ENCODE assay signal across 18 cellular contexts in genomic region chr21:45326834-45327457, GRCh38. TPM values are rescaled to one million over a fixed set of nuclear protein-coding genes. Genes with fewer than 3 reads are reported as not detected.
DNase-seq lines count a peak whose midpoint lies in the region; ATAC-seq, FAIRE-seq and TF ChIP-seq lines count a peak whose summit lies in the region.
"Had no signal": no experiment of that assay in that cellular context is flagged by ENCODE, and none has a peak within 500 bp of the region (broad histone marks: within the 10 kb centered on the region; RNA-seq: fewer than 3 reads in every experiment).

No MANE protein-coding gene starts in this region.

- no peak for TF ChIP-seq EP300 in esophagus muscularis mucosa (IDR thresholded peaks at IDR 0.05)

- no peaks in the 10 kb centered on the region for H3K36me3 ChIP-seq in Panc1 (ENCODE audit: control insufficient read depth, insufficient read depth, low read length)
- H3K36me3 ChIP-seq in kidney (ENCODE audit: control insufficient read depth in 1 of 2, insufficient read depth in 2 of 2, low read length in 2 of 2) = no peaks in the 10 kb centered on the region
- no peaks in the 10 kb centered on the region for H3K36me3 ChIP-seq in gastrocnemius medialis
- no peaks in the 10 kb centered on the region for H3K36me3 ChIP-seq in esophagus muscularis mucosa
- H3K36me3 ChIP-seq: brain microvascular endothelial cell, MG63, tibial nerve had no signal

- in situ Hi-C loops in Panc1 (cut with HindIII; ENCODE audit: low pct_unique_long_range_greater_than_20kb, low sequenced_read_pairs) = no loop called here
- in situ Hi-C loops in gastrocnemius medialis (cut with MboI; ENCODE audit: low sequenced_read_pairs in 4 of 4) = no loop called here

- CTCF ChIA-PET in Panc1 (lab: Charles Lee) = no interaction called here

- no peak overlapping the region for H3K9ac ChIP-seq in kidney (ENCODE audit: low read length in 2 of 2)

- POLR2A ChIA-PET in Panc1 (lab: Charles Lee) = no interaction called here

- TF ChIP-seq CTCF in Panc1 (IDR thresholded peaks at IDR 0.05) (no peak), kidney (IDR thresholded peaks at IDR 0.05; ENCODE audit: borderline replicate concordance, extremely low read depth, insufficient read depth) (no peak), gastrocnemius medialis (IDR thresholded peaks at IDR 0.05 in 4 of 5, conservative IDR thresholded peaks at IDR 0.05 in 1 of 5) (no peak), esophagus muscularis mucosa (IDR thresholded peaks at IDR 0.05) (no peak)

- DNase-seq in Right ventricle myocardium superior = peak; percentile 42
- no peak for DNase-seq in cardiac septum (ENCODE audit: low spot score)
- no peak for DNase-seq in Panc1 (ENCODE audit: low read depth, low spot score)
- DNase-seq in kidney = peak; percentile 61
- no peak for DNase-seq in gastrocnemius medialis
- no peak for DNase-seq in esophagus muscularis mucosa (ENCODE audit: extremely low spot score)
- DNase-seq: activated naive CD4-positive, alpha-beta T cell treated with anti-CD3 and anti-CD28 coated beads for 36 hours; activated T-cell treated with anti-CD3 and anti-CD28 coated beads for 4 hours; brain microvascular endothelial cell; foreskin keratinocyte; MG63; NCI-H1694 treated with DMSO at 0.1 percent for 48 hours; stimulated activated naive CD8-positive, alpha-beta T cell treated with anti-CD3 and anti-CD28 coated beads, Interleukin-15, Interleukin-2, amounts not matched to agents 100 U/mL and 50 U/mL, for 24 hours; T-cell had no signal

- TF ChIP-seq POLR2A in gastrocnemius medialis (IDR thresholded peaks at IDR 0.05) = no peak
- TF ChIP-seq POLR2A in esophagus muscularis mucosa (IDR thresholded peaks at IDR 0.05; ENCODE audit: low read depth) = no peak

- H3K27ac ChIP-seq in Panc1 (ENCODE audit: low read length) (peak overlapping the region; percentile 90), kidney (ENCODE audit: low read depth in 2 of 2, low read length in 2 of 2) (no peak overlapping the region), gastrocnemius medialis (no peak overlapping the region), esophagus muscularis mucosa (replicated peaks in 1 of 4) (no peak overlapping the region)
- H3K27ac ChIP-seq: brain microvascular endothelial cell, foreskin keratinocyte had no signal

- 89% methylated on average over 9 of the region's 9 CpGs for WGBS in esophagus muscularis mucosa

- H3K9me3 ChIP-seq in Panc1 (ENCODE audit: control insufficient read depth, insufficient read depth, low read depth, low read length) = no peaks in the 10 kb centered on the region
- no peaks in the 10 kb centered on the region for H3K9me3 ChIP-seq in kidney (ENCODE audit: control insufficient read depth in 1 of 2, low read length in 2 of 2)
- H3K9me3 ChIP-seq in gastrocnemius medialis = no peaks in the 10 kb centered on the region
- H3K9me3 ChIP-seq in esophagus muscularis mucosa = no peaks in the 10 kb centered on the region
- H3K9me3 ChIP-seq: MG63, tibial nerve had no signal

- no peak for ATAC-seq in Right ventricle myocardium superior (ENCODE audit: poor library complexity)
- no peak for ATAC-seq in Panc1
- no peak for ATAC-seq in activated CD4-positive, CD25-positive, alpha-beta regulatory T cell treated with anti-CD3 and anti-CD28 coated beads, Interleukin-2, amount 50 U/mL, for 24 hours
- ATAC-seq in gastrocnemius medialis = no peak
- no peak for ATAC-seq in HG03095 (IDR thresholded peaks at IDR 0.05; ENCODE audit: unreplicated experiment)
- ATAC-seq: foreskin keratinocyte; stimulated activated naive CD8-positive, alpha-beta T cell treated with anti-CD3 and anti-CD28 coated beads, Interleukin-15, Interleukin-2, amounts not matched to agents 100 U/mL and 50 U/mL, for 24 hours; T-cell had no signal

- H3K4me1 ChIP-seq in Panc1 (ENCODE audit: control insufficient read depth, insufficient read depth, low read length) (peaks cover 88% of the 10 kb centered on the region), kidney (ENCODE audit: control insufficient read depth in 1 of 2, insufficient read depth in 1 of 2, low read depth in 1 of 2, low read length in 2 of 2) (peaks cover 13 to 32% of the 10 kb centered on the region in 2 donors), gastrocnemius medialis (no peaks in the 10 kb centered on the region), esophagus muscularis mucosa (peaks cover 24 to 60% (median 59%) of the 10 kb centered on the region in 4 donors)
- H3K4me1 ChIP-seq: foreskin keratinocyte had no signal

- BruUV-seq in Panc1 (replicated peaks; lab: Mats Ljungman, UMichigan) = no TSS peak

- H3K27me3 ChIP-seq in Panc1 (ENCODE audit: control insufficient read depth, insufficient read depth, low read length) (no peaks in the 10 kb centered on the region), gastrocnemius medialis (peaks cover 7 to 15% (median 10%) of the 10 kb centered on the region in 3 donors), esophagus muscularis mucosa (no peaks in the 10 kb centered on the region)
- H3K27me3 ChIP-seq: brain microvascular endothelial cell, MG63, tibial nerve had no signal

- intact Hi-C loops in Right ventricle myocardium superior (cut with DNase I) (no loop called here), cardiac septum (cut with DNase I) (no loop called here), Panc1 (cut with micrococcal nuclease; ENCODE audit: unreplicated experiment) (loop anchor here (5.0 kb wide), 1 partner anchor 80 kb away; the partner anchor contains the start of gene COL18A1), kidney (cut with DNase I) (no loop called here), gastrocnemius medialis (cut with DNase I; ENCODE audit: low total_unique reads) (no loop called here), esophagus muscularis mucosa (cut with DNase I) (no loop called here)

- H3K4me3 ChIP-seq in Panc1 (ENCODE audit: low read depth in 2 of 2, low read length in 2 of 2) = no peak overlapping the region
- H3K4me3 ChIP-seq in kidney (ENCODE audit: low read length in 2 of 2) = no peak overlapping the region
- no peak overlapping the region for H3K4me3 ChIP-seq in gastrocnemius medialis
- H3K4me3 ChIP-seq in esophagus muscularis mucosa = no peak overlapping the region
- H3K4me3 ChIP-seq: MG63, tibial nerve had no signal

- no peak for FAIRE-seq in kidney (lab: Jason Lieb, UNC)
- FAIRE-seq: endothelial cell of umbilical vein had no signal

RNA-seq across cellular contexts. Expression of gene POFUT2, which starts 39.3 kb away (rescaled TPM):
- total RNA-seq in Right ventricle myocardium superior (15.3 TPM), cardiac septum (20.1 TPM), Panc1 (2021; ENCODE audit: unreplicated experiment) (59.6 TPM), kidney (30.2 TPM), gastrocnemius medialis (10 to 100 TPM in 1 of 4 donors, 1 to 10 TPM in 3; 4.8 to 11.0 (median 5.9) TPM), esophagus muscularis mucosa (10 to 100 TPM; 15.8 to 21.6 (median 18.7) TPM)
- 68.4 TPM for polyA plus RNA-seq in Panc1 (2012; ENCODE audit: insufficient read length)
- 18.3 TPM for polyA plus RNA-seq in kidney (ENCODE audit: insufficient read depth, low read depth, low replicate concordance)

Comparison
In these comparisons a context has a peak if more than half of its experiments do, and no peak if none do; other contexts are left out.
1. DNase-seq: peak in Right ventricle myocardium superior (single experiment) and kidney (single experiment); none in cardiac septum (single experiment), Panc1 (single experiment), gastrocnemius medialis (0 of 2) and esophagus muscularis mucosa (single experiment).